In the genomic region with DNA sequence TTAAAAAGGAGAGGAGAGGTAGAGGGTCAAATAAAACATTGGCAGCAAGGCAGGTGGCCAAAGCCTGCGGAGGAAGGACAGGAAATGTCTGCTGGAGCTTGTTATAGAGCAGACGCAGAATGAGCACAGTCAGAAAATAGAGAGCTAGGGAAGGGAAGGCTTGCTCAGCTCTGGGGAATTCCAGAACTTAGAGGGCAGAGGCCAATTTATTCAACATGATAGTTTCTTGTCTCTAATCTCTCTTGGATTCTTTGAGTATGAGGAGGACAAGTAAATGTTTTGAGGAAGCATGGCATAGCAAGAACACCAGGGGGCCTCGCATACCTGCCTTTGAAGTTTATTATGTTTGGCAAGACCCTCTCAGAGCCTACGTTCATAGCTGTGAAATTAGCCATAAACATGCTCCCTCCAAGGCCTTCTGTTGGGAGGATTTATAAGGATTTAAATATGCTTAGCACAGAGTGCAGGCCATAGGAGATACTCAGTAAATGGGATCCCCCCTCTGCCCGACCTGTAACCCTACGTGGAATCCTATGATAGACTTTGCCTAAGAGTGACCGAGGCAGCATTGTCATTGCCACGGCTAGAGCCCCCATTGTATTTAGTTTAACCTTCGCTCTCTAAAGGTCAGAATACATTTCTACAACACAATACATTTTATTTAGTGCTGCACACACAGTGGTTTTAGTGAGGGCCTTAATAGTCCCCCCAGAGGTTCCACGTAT, we compare ENCODE assay signal across 8 cellular contexts.
DNase-seq lines count a peak whose midpoint lies in the region; ATAC-seq, FAIRE-seq and TF ChIP-seq lines count a peak whose summit lies in the region.

No MANE protein-coding gene starts in this region.

- RAD21 ChIA-PET in HCT116 (lab: Charles Lee; ENCODE audit: low non-redundant PET in 1 of 2, low total read pairs in 2 of 2, uncharacterized antibody in 2 of 2, unreplicated experiment in 2 of 2), result no interaction called here

- peak; percentile 45 for DNase-seq in D341Med (ENCODE audit: low spot score)
- peak; percentile 71 for DNase-seq in HCT116 (ENCODE audit: low read depth, low spot score)
- peak; percentile 46 for DNase-seq in SW480 (ENCODE audit: low spot score)
- no peak for DNase-seq in aorta
- no peak for DNase-seq in hippocampal formation (lab: John Stamatoyannopoulos, UW)

- POLR2A ChIA-PET in HCT116 (lab: Charles Lee), result interaction anchor here (0.9 to 3.5 kb wide), 2 partner anchors 13 to 493 kb away, joined by 3 to 13 read pairs; no protein-coding TSS in a partner anchor

- intact Hi-C loops in HCT116 (cut with micrococcal nuclease), result loop anchor here (5.0 kb wide), 1 partner anchor 360 kb away; the partner anchor contains the start of gene CAMK1D
- intact Hi-C loops in aorta (cut with DNase I), result loop anchor here in 1 of 2 donors (5.0 to 10.0 kb wide), 4 partner anchors 223 to 485 kb away; partner anchors contain the start of gene CAMK1D

- H2AFZ ChIP-seq in HCT116 (ENCODE audit: low read depth, low read length, poor library complexity, severe bottlenecking), result peak overlapping the region; percentile 63

- no peaks in the 10 kb centered on the region for H3K9me2 ChIP-seq in HCT116 (ENCODE audit: insufficient read depth)

- ATAC-seq in HCT116 (peak; percentile 71), aorta (ENCODE audit: low FRiP score) (peak; percentile 73), GM21786 (IDR thresholded peaks at IDR 0.05; ENCODE audit: unreplicated experiment) (no peak)

- TF ChIP-seq RAD21 in HCT116 (IDR thresholded peaks at IDR 0.05; ENCODE audit: low read depth), result peak; percentile 57

- no TSS peak for BruUV-seq in HCT116 (replicated peaks; lab: Mats Ljungman, UMichigan)

- H3K27me3 ChIP-seq in HCT116 (ENCODE audit: insufficient read depth, low read length) (no peaks in the 10 kb centered on the region), muscle layer of duodenum (ENCODE audit: low read depth, low read length) (no peaks in the 10 kb centered on the region), aorta (ENCODE audit: control insufficient read depth in 1 of 2, insufficient read depth in 2 of 2, low read length in 1 of 2) (no peaks in the 10 kb centered on the region)

- H3K4me1 ChIP-seq in HCT116 (ENCODE audit: control insufficient read depth in 1 of 2, insufficient read depth in 2 of 2, low read length in 2 of 2) (peaks cover 52 to 86% of the 10 kb centered on the region in 2 experiments), muscle layer of duodenum (ENCODE audit: control insufficient read depth in 1 of 2, insufficient read depth in 2 of 2, low read length in 2 of 2) (peaks cover 15 to 50% of the 10 kb centered on the region in 2 donors), aorta (ENCODE audit: control insufficient read depth in 1 of 2, insufficient read depth in 2 of 2, low read length in 2 of 2) (peaks cover 4 to 9% of the 10 kb centered on the region in 2 donors)

- H3K9me3 ChIP-seq in HCT116 (ENCODE audit: control insufficient read depth in 1 of 2, insufficient read depth in 1 of 2, low read depth in 1 of 2, low read length in 2 of 2) (no peaks in the 10 kb centered on the region), muscle layer of duodenum (ENCODE audit: control insufficient read depth in 1 of 2, low read length in 2 of 2) (no peaks in the 10 kb centered on the region), aorta (ENCODE audit: control insufficient read depth, low read length) (no peaks in the 10 kb centered on the region)

- WGBS in aorta, 2 donors, result 45 to 48% methylated on average over 10 of the region's 10 CpGs

- no peaks in the 10 kb centered on the region for H3K36me3 ChIP-seq in HCT116 (ENCODE audit: control insufficient read depth in 1 of 2, insufficient read depth in 2 of 2, low read length in 2 of 2)
- H3K36me3 ChIP-seq in muscle layer of duodenum (ENCODE audit: control insufficient read depth in 1 of 2, insufficient read depth in 2 of 2, low read length in 2 of 2), result no peaks in the 10 kb centered on the region
- no peaks in the 10 kb centered on the region for H3K36me3 ChIP-seq in aorta (ENCODE audit: control insufficient read depth in 1 of 2, insufficient read depth in 2 of 2, low read length in 1 of 2)

- H3K4me3 ChIP-seq in HCT116 (replicated peaks in 1 of 2; ENCODE audit: low read depth in 1 of 2, low read length in 2 of 2), result peak overlapping the region in 1 of 2 experiments; percentile 16; a peak in 2 of 4 replicates
- H3K4me3 ChIP-seq in muscle layer of duodenum (ENCODE audit: low read depth in 1 of 2, low read length in 2 of 2), result no peak overlapping the region
- no peak overlapping the region for H3K4me3 ChIP-seq in aorta (ENCODE audit: low read length in 2 of 2)

- peak; percentile 33 to 60 (median 57); a peak in 5 of 6 replicates for TF ChIP-seq CTCF in HCT116 (IDR thresholded peaks at IDR 0.05 in 2 of 3, conservative IDR thresholded peaks at IDR 0.05 in 1 of 3; ENCODE audit: borderline replicate concordance in 1 of 3, insufficient read depth in 1 of 3, low read depth in 2 of 3, low read length in 2 of 3)

- peak overlapping the region; percentile 67 for H3K4me2 ChIP-seq in HCT116 (ENCODE audit: low read length)

- no peaks in the 10 kb centered on the region for H4K20me1 ChIP-seq in HCT116 (ENCODE audit: insufficient read depth)

- CTCF ChIA-PET in HCT116 (lab: Charles Lee), result interaction anchor here (0.7 to 2.0 kb wide), 7 partner anchors 10 to 577 kb away, joined by 3 to 8 read pairs (median 5); partner anchors contain the start of gene OPTN

- H3K27ac ChIP-seq in HCT116 (ENCODE audit: low read depth, low read length) (peak overlapping the region; percentile 48; the same call in 1 of the 2 replicates), muscle layer of duodenum (ENCODE audit: low read length) (peak overlapping the region; percentile 67), aorta (ENCODE audit: low read depth in 1 of 2, low read length in 2 of 2) (peak overlapping the region; percentile 77 to 97)

- peak overlapping the region; percentile 34 for H3K9ac ChIP-seq in HCT116 (ENCODE audit: low read length)

- no peak for TF ChIP-seq POLR2A in HCT116 (IDR thresholded peaks at IDR 0.05; ENCODE audit: borderline replicate concordance, extremely low read depth, insufficient read depth, insufficient read length)

- peak; percentile 70 for FAIRE-seq in endometrium (lab: Jason Lieb, UNC)

- no peaks in the 10 kb centered on the region for H3K79me2 ChIP-seq in HCT116 (ENCODE audit: insufficient read depth, low read length)

TF ChIP-seq in HCT116, 20 proteins besides CTCF, POLR2A, EP300 and RAD21 (continues in another document):
- TF ChIP-seq SIN3A (IDR thresholded peaks at IDR 0.05; ENCODE audit: low read depth) (peak; percentile 20; the same call in 1 of the 2 replicates), POLR2AphosphoS5 (IDR thresholded peaks at IDR 0.05; ENCODE audit: low read depth, low read length) (peak; percentile 36; the same call in 1 of the 2 replicates), EZH2phosphoT487 (IDR thresholded peaks at IDR 0.05; ENCODE audit: borderline replicate concordance) (no peak), ATF3 (IDR thresholded peaks at IDR 0.05) (no peak), CEBPB (IDR thresholded peaks at IDR 0.05; ENCODE audit: low read depth) (no peak), ZFX (IDR thresholded peaks at IDR 0.05) (no peak), YY1 (IDR thresholded peaks at IDR 0.05; ENCODE audit: extremely low read depth, insufficient replicate concordance, low read depth, low read length) (no peak), EGR1 (IDR thresholded peaks at IDR 0.05; ENCODE audit: low read depth) (no peak), ZNF274 (IDR thresholded peaks at IDR 0.05; ENCODE audit: low read depth, low read length) (no peak), SP1 (IDR thresholded peaks at IDR 0.05; ENCODE audit: low read depth) (peak; percentile 73), CBX3 (IDR thresholded peaks at IDR 0.05; ENCODE audit: low read depth) (no peak), EZH2 (IDR thresholded peaks at IDR 0.05) (no peak), SRF (IDR thresholded peaks at IDR 0.05; ENCODE audit: low read depth) (no peak)
- TF ChIP-seq, protein P1, sequence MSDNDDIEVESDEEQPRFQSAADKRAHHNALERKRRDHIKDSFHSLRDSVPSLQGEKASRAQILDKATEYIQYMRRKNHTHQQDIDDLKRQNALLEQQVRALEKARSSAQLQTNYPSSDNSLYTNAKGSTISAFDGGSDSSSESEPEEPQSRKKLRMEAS (IDR thresholded peaks at IDR 0.05), result peak; percentile 42; the same call in 1 of the 2 replicates
- TF ChIP-seq, protein P2, sequence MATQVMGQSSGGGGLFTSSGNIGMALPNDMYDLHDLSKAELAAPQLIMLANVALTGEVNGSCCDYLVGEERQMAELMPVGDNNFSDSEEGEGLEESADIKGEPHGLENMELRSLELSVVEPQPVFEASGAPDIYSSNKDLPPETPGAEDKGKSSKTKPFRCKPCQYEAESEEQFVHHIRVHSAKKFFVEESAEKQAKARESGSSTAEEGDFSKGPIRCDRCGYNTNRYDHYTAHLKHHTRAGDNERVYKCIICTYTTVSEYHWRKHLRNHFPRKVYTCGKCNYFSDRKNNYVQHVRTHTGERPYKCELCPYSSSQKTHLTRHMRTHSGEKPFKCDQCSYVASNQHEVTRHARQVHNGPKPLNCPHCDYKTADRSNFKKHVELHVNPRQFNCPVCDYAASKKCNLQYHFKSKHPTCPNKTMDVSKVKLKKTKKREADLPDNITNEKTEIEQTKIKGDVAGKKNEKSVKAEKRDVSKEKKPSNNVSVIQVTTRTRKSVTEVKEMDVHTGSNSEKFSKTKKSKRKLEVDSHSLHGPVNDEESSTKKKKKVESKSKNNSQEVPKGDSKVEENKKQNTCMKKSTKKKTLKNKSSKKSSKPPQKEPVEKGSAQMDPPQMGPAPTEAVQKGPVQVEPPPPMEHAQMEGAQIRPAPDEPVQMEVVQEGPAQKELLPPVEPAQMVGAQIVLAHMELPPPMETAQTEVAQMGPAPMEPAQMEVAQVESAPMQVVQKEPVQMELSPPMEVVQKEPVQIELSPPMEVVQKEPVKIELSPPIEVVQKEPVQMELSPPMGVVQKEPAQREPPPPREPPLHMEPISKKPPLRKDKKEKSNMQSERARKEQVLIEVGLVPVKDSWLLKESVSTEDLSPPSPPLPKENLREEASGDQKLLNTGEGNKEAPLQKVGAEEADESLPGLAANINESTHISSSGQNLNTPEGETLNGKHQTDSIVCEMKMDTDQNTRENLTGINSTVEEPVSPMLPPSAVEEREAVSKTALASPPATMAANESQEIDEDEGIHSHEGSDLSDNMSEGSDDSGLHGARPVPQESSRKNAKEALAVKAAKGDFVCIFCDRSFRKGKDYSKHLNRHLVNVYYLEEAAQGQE (IDR thresholded peaks at IDR 0.05; ENCODE audit: low read depth), result no peak

Comparison
In these comparisons a context has a peak if more than half of its experiments do, and no peak if none do; other contexts are left out.
1. DNase-seq: peak in D341Med (single experiment), HCT116 (single experiment) and SW480 (single experiment); none in aorta (0 of 2) and hippocampal formation (0 of 2).
2. Peak in every context shown above with its lines, with median percentiles within 50 percentile points of each other: H3K27ac ChIP-seq.